9 cellular contexts compared by ENCODE assay signal in genomic region chr18:23106575-23106974, GRCh38. TPM values are rescaled to one million over a fixed set of nuclear protein-coding genes. Genes with fewer than 3 reads are reported as not detected.
DNase-seq lines count a peak whose midpoint lies in the region; ATAC-seq and TF ChIP-seq lines count a peak whose summit lies in the region.
"Had no signal": no experiment of that assay in that cellular context is flagged by ENCODE, and none has a peak within 500 bp of the region (broad histone marks: within the 10 kb centered on the region; RNA-seq: fewer than 3 reads in every experiment).

No MANE protein-coding gene starts in this region.

- peaks cover 30% of the 10 kb centered on the region for H3K4me1 ChIP-seq in ACC112 (ENCODE audit: control insufficient read depth, insufficient read depth, low read length, unreplicated experiment)
- peaks cover 0 to 19% of the 10 kb centered on the region in 2 donors for H3K4me1 ChIP-seq in ascending aorta

- H3K79me2 ChIP-seq in ACC112 (ENCODE audit: control insufficient read depth, insufficient read depth, low read length, unreplicated experiment) = no peaks in the 10 kb centered on the region

- no peak for TF ChIP-seq CTCF in ascending aorta (IDR thresholded peaks at IDR 0.05)

- no peaks in the 10 kb centered on the region for H3K9me3 ChIP-seq in ascending aorta
- H3K9me3 ChIP-seq: spleen had no signal

- ATAC-seq in left colon (peak; percentile 73), left ventricle myocardium superior (no peak), GM21717 (IDR thresholded peaks at IDR 0.05; ENCODE audit: unreplicated experiment) (no peak)

- H3K4me3 ChIP-seq in ACC112 (ENCODE audit: low read depth, low read length) (peak overlapping the region; percentile 61; the same call in 1 of the 2 replicates), ascending aorta (no peak overlapping the region)
- H3K4me3 ChIP-seq: spleen had no signal

- H3K27me3 ChIP-seq in ACC112 (ENCODE audit: insufficient read depth, low read length) (no peaks in the 10 kb centered on the region), ascending aorta (no peaks in the 10 kb centered on the region)
- H3K27me3 ChIP-seq: spleen had no signal

- no peaks in the 10 kb centered on the region for H3K36me3 ChIP-seq in ACC112 (ENCODE audit: insufficient read depth, low read length)
- H3K36me3 ChIP-seq in ascending aorta = no peaks in the 10 kb centered on the region
- H3K36me3 ChIP-seq: spleen had no signal

- intact Hi-C loops in ascending aorta (cut with DNase I) (loop anchor here (5.0 kb wide), 1 partner anchor 1399 kb away; no protein-coding TSS in a partner anchor), left colon (cut with DNase I, micrococcal nuclease) (no loop called here), left ventricle myocardium superior (cut with micrococcal nuclease) (no loop called here)

- H2AFZ ChIP-seq in ACC112 (ENCODE audit: low read length, unreplicated experiment) = no peak overlapping the region

- peak; percentile 35 for DNase-seq in HuH-7 (ENCODE audit: low spot score)
- peak in 1 of 2 donors; percentile 82 for DNase-seq in ascending aorta (ENCODE audit: low spot score in 2 of 2)
- peak; percentile 48 to 75 for DNase-seq in left colon
- no peak for DNase-seq in left ventricle myocardium superior
- DNase-seq in NCI-H1417 (lab: John Stamatoyannopoulos, UW) = no peak
- no peak for DNase-seq in hypothalamus (lab: John Stamatoyannopoulos, UW)

- H3K27ac ChIP-seq in ACC112 (ENCODE audit: low read depth, low read length) = peak overlapping the region; percentile 99
- H3K27ac ChIP-seq in ascending aorta = peak overlapping the region; percentile 79 to 84
- H3K27ac ChIP-seq: spleen had no signal

RNA-seq across cellular contexts. Expression of gene CABLES1, which starts 28.7 kb away (rescaled TPM):
- 5.4 TPM for total RNA-seq in ascending aorta
- 10 to 100 TPM in 1 of 2 donors, 1 to 10 TPM in 1; 9.4 to 11.0 TPM for total RNA-seq in left colon
- total RNA-seq in left ventricle myocardium superior = 3.2 TPM

Comparison
In these comparisons a context has a peak if more than half of its experiments do, and no peak if none do; other contexts are left out.
1. DNase-seq: peak in HuH-7 (single experiment) and left colon (2 of 2); none in left ventricle myocardium superior (single experiment), NCI-H1417 (0 of 3) and hypothalamus (0 of 51).